In genomic region chr9:89528540-89528939, GRCh38 we compare ENCODE assay signal across 11 cellular contexts. TPM values are rescaled to one million over a fixed set of nuclear protein-coding genes. Genes with fewer than 3 reads are reported as not detected.
A peak's percentile ranks its signal among the peaks of the same experiment; 100 is the strongest.
DNase-seq lines count a peak whose midpoint lies in the region; ATAC-seq and TF ChIP-seq lines count a peak whose summit lies in the region.
"Had no signal": no experiment of that assay in that cellular context is flagged by ENCODE, and none has a peak within 500 bp of the region (broad histone marks: within the 10 kb centered on the region; RNA-seq: fewer than 3 reads in every experiment).

No MANE protein-coding gene starts in this region.

- peak overlapping the region; percentile 3 for H3K27ac Mint-ChIP-seq in activated CD4-positive, alpha-beta memory T cell treated with anti-CD3 and anti-CD28 coated beads for 36 hours
- peak overlapping the region; percentile 83 to 92 (median 88) for H3K27ac Mint-ChIP-seq in immature natural killer cell

- no peaks in the 10 kb centered on the region for H3K9me3 ChIP-seq in upper lobe of right lung

- intact Hi-C loops in activated CD4-positive, alpha-beta memory T cell treated with anti-CD3 and anti-CD28 coated beads for 36 hours (cut with micrococcal nuclease), result no loop called here
- intact Hi-C loops in upper lobe of right lung (cut with DNase I), result no loop called here

- no peak for TF ChIP-seq CTCF in upper lobe of right lung (IDR thresholded peaks at IDR 0.05)

- H3K4me1 Mint-ChIP-seq in activated CD4-positive, alpha-beta memory T cell treated with anti-CD3 and anti-CD28 coated beads for 36 hours (ENCODE audit: low read depth), result peaks cover 94% of the 10 kb centered on the region
- peaks cover 100% of the 10 kb centered on the region in 2 donors for H3K4me1 Mint-ChIP-seq in immature natural killer cell

- ATAC-seq in upper lobe of right lung (peak; percentile 11), HG02759 (IDR thresholded peaks at IDR 0.05; ENCODE audit: unreplicated experiment) (no peak)

- POLR2A ChIA-PET in activated CD4-positive, alpha-beta memory T cell treated with anti-CD3 and anti-CD28 coated beads for 36 hours (lab: Charles Lee), result no interaction called here

- H3K27me3 ChIP-seq in upper lobe of right lung, result no peaks in the 10 kb centered on the region

- H3K4me3 ChIP-seq in upper lobe of right lung, result no peak overlapping the region
- H3K4me3 ChIP-seq: BLaER1 treated with 17β-estradiol and CSF1 and Interleukin-3, amounts not matched to agents 10 nM and 100 nM had no signal

- no peak overlapping the region for H3K27ac ChIP-seq in upper lobe of right lung
- H3K27ac ChIP-seq: KMS-11 had no signal

- H3K9me3 Mint-ChIP-seq in activated CD4-positive, alpha-beta memory T cell treated with anti-CD3 and anti-CD28 coated beads for 36 hours, result no peaks in the 10 kb centered on the region
- H3K9me3 Mint-ChIP-seq in immature natural killer cell, result no peaks in the 10 kb centered on the region

- peak; percentile 43 for DNase-seq in activated effector memory CD4-positive, alpha-beta T cell treated with anti-CD3 and anti-CD28 coated beads, Interleukin-2, amount 50 U/mL, for 16 hours
- no peak for DNase-seq in activated effector memory CD4-positive, alpha-beta T cell treated with Interleukin-2 at 50 U/mL for 16 hours
- DNase-seq in activated CD4-positive, alpha-beta memory T cell treated with anti-CD3 and anti-CD28 coated beads for 36 hours, result no peak
- no peak for DNase-seq in immature natural killer cell
- DNase-seq in upper lobe of right lung, result no peak
- DNase-seq in stimulated activated naive CD4-positive, alpha-beta T cell treated with Interleukin-2 at 50 U/mL for 16 hours (lab: John Stamatoyannopoulos, UW), result no peak
- no peak for DNase-seq in NOMO-1 (lab: John Stamatoyannopoulos, UW; ENCODE audit: unreplicated experiment in 2 of 2)
- DNase-seq: NCI-H2107 had no signal

- no peak overlapping the region for H3K4me3 Mint-ChIP-seq in activated CD4-positive, alpha-beta memory T cell treated with anti-CD3 and anti-CD28 coated beads for 36 hours
- H3K4me3 Mint-ChIP-seq in immature natural killer cell, result peak overlapping the region; percentile 11 to 73 (median 67)

- no peaks in the 10 kb centered on the region for H3K36me3 Mint-ChIP-seq in activated CD4-positive, alpha-beta memory T cell treated with anti-CD3 and anti-CD28 coated beads for 36 hours
- H3K36me3 Mint-ChIP-seq in immature natural killer cell, result peaks cover 0 to 5% (median 4%) of the 10 kb centered on the region in 3 donors

- peaks cover 19% of the 10 kb centered on the region for H3K4me1 ChIP-seq in upper lobe of right lung

- CTCF ChIA-PET in activated CD4-positive, alpha-beta memory T cell treated with anti-CD3 and anti-CD28 coated beads for 36 hours (lab: Charles Lee), result interaction anchor here (1.3 to 3.2 kb wide), 4 partner anchors 13 to 118 kb away, joined by 4 to 18 read pairs (median 9); no protein-coding TSS in a partner anchor

- H3K27me3 Mint-ChIP-seq in activated CD4-positive, alpha-beta memory T cell treated with anti-CD3 and anti-CD28 coated beads for 36 hours, result no peaks in the 10 kb centered on the region
- H3K27me3 Mint-ChIP-seq in immature natural killer cell (ENCODE audit: low read depth in 3 of 3), result peaks cover 4 to 13% (median 5%) of the 10 kb centered on the region in 3 donors

- H3K36me3 ChIP-seq in upper lobe of right lung, result no peaks in the 10 kb centered on the region
- H3K36me3 ChIP-seq: BLaER1 treated with 17β-estradiol and CSF1 and Interleukin-3, amounts not matched to agents 10 nM and 100 nM had no signal

RNA-seq across cellular contexts. Expression of gene SEMA4D, which starts 30.6 kb away (rescaled TPM):
- total RNA-seq in activated CD4-positive, alpha-beta memory T cell treated with anti-CD3 and anti-CD28 coated beads for 36 hours, result 100 to 1,000 TPM; 159 to 161 TPM
- 10 to 100 TPM; 45.8 to 80.6 (median 47.0) TPM for polyA plus RNA-seq in immature natural killer cell
- 46.2 TPM for total RNA-seq in upper lobe of right lung
